In the genomic region with DNA sequence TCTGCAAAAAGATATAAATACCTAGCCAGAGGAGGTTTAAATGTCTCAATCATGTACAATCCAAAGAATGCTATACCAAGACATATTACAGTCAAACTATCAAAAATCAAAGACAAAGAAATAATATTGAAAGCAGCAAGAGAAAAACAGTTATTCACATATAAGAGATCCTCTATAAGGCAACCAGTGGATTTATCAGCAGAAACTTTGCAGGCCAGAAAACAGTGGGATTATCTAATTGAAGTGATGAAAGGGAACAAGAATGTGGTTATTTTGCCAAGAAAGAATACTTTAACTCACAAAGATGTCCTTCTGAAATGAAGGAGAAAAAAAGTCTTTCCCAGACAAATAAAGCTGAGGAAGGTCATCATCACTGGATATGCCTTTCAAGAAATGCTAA, we compare ENCODE assay signal across 7 cellular contexts.
DNase-seq lines count a peak whose midpoint lies in the region; FAIRE-seq and TF ChIP-seq lines count a peak whose summit lies in the region.
"Not testable (repeated sequence)": the region's sequence is repeated elsewhere in the genome, so short reads cannot be mapped to it uniquely, and the experiment has no call there.

No MANE protein-coding gene starts in this region.

- not testable (repeated sequence) for H3K4me3 ChIP-seq in choroid plexus epithelial cell (ENCODE audit: low read depth, low read length); fibroblast of pulmonary artery (replicated peaks; ENCODE audit: low read depth, low read length); retinal pigment epithelial cell (ENCODE audit: low read length)

- not testable (repeated sequence) for TF ChIP-seq CTCF in choroid plexus epithelial cell (conservative IDR thresholded peaks at IDR 0.05; ENCODE audit: low read depth, low read length); fibroblast of pulmonary artery (IDR thresholded peaks at IDR 0.05; ENCODE audit: low read length, missing control alignments); retinal pigment epithelial cell (conservative IDR thresholded peaks at IDR 0.05; ENCODE audit: low read depth, low read length)

- TF ChIP-seq POLR2A in H54 (IDR thresholded peaks at IDR 0.05; ENCODE audit: low read depth, low read length): not testable (repeated sequence)

- peak; percentile 86 for FAIRE-seq in H54 (lab: Jason Lieb, UNC)

- DNase-seq in EH (ENCODE audit: low read depth) (peak; percentile 19), NCI-H226 (peak; percentile 20), astrocyte of the hippocampus (ENCODE audit: low read depth, low spot score) (peak; percentile 17), choroid plexus epithelial cell (ENCODE audit: low read depth) (peak; percentile 55), fibroblast of pulmonary artery (ENCODE audit: low read depth) (peak; percentile 42), retinal pigment epithelial cell (ENCODE audit: low read depth) (peak; percentile 20)
- DNase-seq in H54 (ENCODE audit: insufficient read length, low spot score): not testable (repeated sequence)
